11 cellular contexts compared by ENCODE assay signal in genomic region chr3:62189376-62189698, GRCh38.
DNase-seq lines count a peak whose midpoint lies in the region; ATAC-seq and TF ChIP-seq lines count a peak whose summit lies in the region.
"Had no signal": no experiment of that assay in that cellular context is flagged by ENCODE, and none has a peak within 500 bp of the region (broad histone marks: within the 10 kb centered on the region; RNA-seq: fewer than 3 reads in every experiment).

No MANE protein-coding gene starts in this region.

- H3K9me3 ChIP-seq in NT2/D1 (ENCODE audit: insufficient read depth, low read length) (no peaks in the 10 kb centered on the region), endodermal cell (ENCODE audit: control insufficient read depth, low read length) (no peaks in the 10 kb centered on the region), neuronal stem cell (replicated peaks in 1 of 2; ENCODE audit: control insufficient read depth in 2 of 2, insufficient read depth in 1 of 2, low read depth in 1 of 2, low read length in 2 of 2) (no peaks in the 10 kb centered on the region)

- peaks cover 7% of the 10 kb centered on the region for H3K27me3 Mint-ChIP-seq in GM23338 (ENCODE audit: insufficient read depth, low read depth, poor library complexity)
- H3K27me3 Mint-ChIP-seq in endodermal cell (ENCODE audit: insufficient read depth): no peaks in the 10 kb centered on the region

- H2AFZ ChIP-seq in GM23338 (no peak overlapping the region), neuronal stem cell (ENCODE audit: low read length) (peak overlapping the region; percentile 69)

- 87 to 94% methylated on average over 3 to 9 of the region's 9 CpGs for WGBS in endodermal cell (ENCODE audit: insufficient coverage in 1 of 2, insufficient read length in 1 of 2), 2 experiments
- WGBS in neuronal stem cell (ENCODE audit: extremely low coverage in 2 of 2, insufficient read length in 2 of 2, insufficient replicate concordance in 1 of 2), 2 donors: no CpG with 5 or more reads among the region's 9 CpGs

- H3F3A ChIP-seq in GM23338 (replicated peaks; ENCODE audit: low read depth): peaks cover 6% of the 10 kb centered on the region; the same call in 1 of the 2 replicates

- no peak overlapping the region for H3K4me2 ChIP-seq in GM23338
- H3K4me2 ChIP-seq in neuronal stem cell (ENCODE audit: insufficient read depth, low read length, poor library complexity, severe bottlenecking): no peak overlapping the region
- H3K4me2 ChIP-seq: KMS-11 had no signal

- H3K4me3 Mint-ChIP-seq in GM23338 (no peak overlapping the region), endodermal cell (no peak overlapping the region)
- H3K4me3 Mint-ChIP-seq: CD8-positive, alpha-beta T cell had no signal

- H3K9ac ChIP-seq in NT2/D1 (ENCODE audit: insufficient read length, low read depth): peak overlapping the region; percentile 46
- H3K9ac ChIP-seq in endodermal cell (ENCODE audit: extremely low read depth, low read length, poor library complexity, severe bottlenecking): no peak overlapping the region
- H3K9ac ChIP-seq in neuronal stem cell (ENCODE audit: low read depth, low read length, poor library complexity): no peak overlapping the region
- H3K9ac ChIP-seq: KMS-11 had no signal

- H3K4me1 Mint-ChIP-seq in GM23338: peaks cover 26% of the 10 kb centered on the region
- peaks cover 9% of the 10 kb centered on the region for H3K4me1 Mint-ChIP-seq in endodermal cell

- DNase-seq in GM23338 (ENCODE audit: low spot score) (no peak), NT2/D1 (ENCODE audit: low read depth, low spot score) (no peak), endodermal cell (no peak), neuronal stem cell (ENCODE audit: low spot score) (no peak), NCI-H128 (lab: John Stamatoyannopoulos, UW; ENCODE audit: unreplicated experiment) (no peak), KG1 (lab: John Stamatoyannopoulos, UW) (no peak), SIG-M5 treated with dmso at 0.1 percent for 504 hours (lab: John Stamatoyannopoulos, UW; ENCODE audit: unreplicated experiment) (no peak)
- DNase-seq: GOT3 had no signal

- H3K36me3 ChIP-seq in GM23338 (ENCODE audit: insufficient read depth): peaks cover 3% of the 10 kb centered on the region; the same call in 1 of the 2 replicates
- peaks cover 10% of the 10 kb centered on the region for H3K36me3 ChIP-seq in NT2/D1 (ENCODE audit: insufficient read depth, insufficient read length, low read length)
- peaks cover 24% of the 10 kb centered on the region for H3K36me3 ChIP-seq in endodermal cell (ENCODE audit: control insufficient read depth, insufficient read depth, low read length)
- peaks cover 4% of the 10 kb centered on the region in 2 donors for H3K36me3 ChIP-seq in neuronal stem cell (replicated peaks in 1 of 2; ENCODE audit: control insufficient read depth in 2 of 2, insufficient read depth in 2 of 2, low read length in 2 of 2)

- TF ChIP-seq CTCF in GM23338 (conservative IDR thresholded peaks at IDR 0.05; ENCODE audit: low read depth in 2 of 2) (no peak), endodermal cell (conservative IDR thresholded peaks at IDR 0.05) (no peak)

- H3K4me3 ChIP-seq in GM23338 (no peak overlapping the region), NT2/D1 (ENCODE audit: insufficient read length, low read depth) (no peak overlapping the region), endodermal cell (ENCODE audit: low read length) (no peak overlapping the region), neuronal stem cell (ENCODE audit: low read length in 2 of 2) (peak overlapping the region in 1 of 2 donors; percentile 28)

- no peak overlapping the region for H3K18ac ChIP-seq in neuronal stem cell (ENCODE audit: low read length)

- peaks cover 6% of the 10 kb centered on the region; the same call in 1 of the 2 replicates for H3K4me1 ChIP-seq in GM23338 (ENCODE audit: insufficient read depth)
- H3K4me1 ChIP-seq in NT2/D1 (ENCODE audit: insufficient read depth, insufficient read length): peaks cover 11% of the 10 kb centered on the region
- peaks cover 6% of the 10 kb centered on the region for H3K4me1 ChIP-seq in endodermal cell (ENCODE audit: control insufficient read depth, insufficient read depth, low read length)
- H3K4me1 ChIP-seq in neuronal stem cell (ENCODE audit: control insufficient read depth in 2 of 2, insufficient read depth in 1 of 2, low read depth in 1 of 2, low read length in 2 of 2): peaks cover 2 to 6% of the 10 kb centered on the region in 2 donors

- no peak overlapping the region for H4K91ac ChIP-seq in neuronal stem cell (ENCODE audit: low read depth, low read length, poor library complexity)

- H3K79me1 ChIP-seq in neuronal stem cell (ENCODE audit: low read depth, low read length): peaks cover 3% of the 10 kb centered on the region

- H2BK5ac ChIP-seq in neuronal stem cell (ENCODE audit: low read length): no peak overlapping the region

- no peak overlapping the region for H2BK15ac ChIP-seq in neuronal stem cell (ENCODE audit: low read length)

- H3K27ac ChIP-seq in GM23338 (ENCODE audit: low read depth) (no peak overlapping the region), endodermal cell (ENCODE audit: low read depth, low read length) (no peak overlapping the region), neuronal stem cell (replicated peaks; ENCODE audit: low read length) (no peak overlapping the region)
- H3K27ac ChIP-seq: HL-60, KMS-11 had no signal

- H2AK5ac ChIP-seq in neuronal stem cell (ENCODE audit: low read depth, low read length): peak overlapping the region; percentile 11

- no peaks in the 10 kb centered on the region for H3K9me2 ChIP-seq in GM23338 (ENCODE audit: insufficient read depth)

- no peak overlapping the region for H2BK12ac ChIP-seq in neuronal stem cell (ENCODE audit: low read length)

- H3K27me3 ChIP-seq in GM23338 (ENCODE audit: insufficient read depth) (no peaks in the 10 kb centered on the region), NT2/D1 (ENCODE audit: insufficient read depth, insufficient read length) (no peaks in the 10 kb centered on the region), endodermal cell (ENCODE audit: control insufficient read depth, insufficient read depth, low read length, poor library complexity, severe bottlenecking) (no peaks in the 10 kb centered on the region), neuronal stem cell (ENCODE audit: control insufficient read depth in 3 of 3, insufficient read depth in 3 of 3, low read depth in 1 of 3, low read length in 3 of 3) (no peaks in the 10 kb centered on the region)

- no peak overlapping the region for H2BK120ac ChIP-seq in neuronal stem cell (ENCODE audit: low read depth, low read length)

- H3K14ac ChIP-seq in neuronal stem cell (ENCODE audit: low read length): peak overlapping the region; percentile 4

- H4K8ac ChIP-seq in neuronal stem cell (ENCODE audit: low read depth, low read length): no peak overlapping the region

- no peaks in the 10 kb centered on the region for H3K9me3 Mint-ChIP-seq in GM23338
- no peaks in the 10 kb centered on the region for H3K9me3 Mint-ChIP-seq in endodermal cell
- H3K9me3 Mint-ChIP-seq: CD8-positive, alpha-beta T cell had no signal

- no peak overlapping the region for H3K23ac ChIP-seq in neuronal stem cell (ENCODE audit: low read depth, low read length, poor library complexity)

- H3K36me3 Mint-ChIP-seq in GM23338 (ENCODE audit: low read depth) (peaks cover 57% of the 10 kb centered on the region), endodermal cell (ENCODE audit: low read depth) (peaks cover 43% of the 10 kb centered on the region)
- H3K36me3 Mint-ChIP-seq: CD8-positive, alpha-beta T cell had no signal

- no peaks in the 10 kb centered on the region for H3K79me2 ChIP-seq in GM23338 (replicated peaks; ENCODE audit: insufficient read depth)

- no peaks in the 10 kb centered on the region; the same call in 1 of the 2 replicates for H4K20me1 ChIP-seq in GM23338 (replicated peaks; ENCODE audit: insufficient read depth)

- no peak for ATAC-seq in GM23338

- no peak overlapping the region for H3K4ac ChIP-seq in neuronal stem cell (ENCODE audit: low read length)

- H3K27ac Mint-ChIP-seq in GM23338 (peak overlapping the region; percentile 56; the same call in 1 of the 2 replicates), endodermal cell (peak overlapping the region; percentile 55)
- H3K27ac Mint-ChIP-seq: CD8-positive, alpha-beta T cell had no signal

TF ChIP-seq in GM23338, 12 proteins besides CTCF, POLR2A, EP300 and RAD21:
- no peak for TF ChIP-seq POLR2AphosphoS5 (IDR thresholded peaks at IDR 0.05; ENCODE audit: low read depth)
- no peak for TF ChIP-seq CREB1 (CRISPR knock-in tag; IDR thresholded peaks at IDR 0.05; ENCODE audit: low read depth)
